Comparison of ENCODE assay signal across 1 cellular context in the genomic region with DNA sequence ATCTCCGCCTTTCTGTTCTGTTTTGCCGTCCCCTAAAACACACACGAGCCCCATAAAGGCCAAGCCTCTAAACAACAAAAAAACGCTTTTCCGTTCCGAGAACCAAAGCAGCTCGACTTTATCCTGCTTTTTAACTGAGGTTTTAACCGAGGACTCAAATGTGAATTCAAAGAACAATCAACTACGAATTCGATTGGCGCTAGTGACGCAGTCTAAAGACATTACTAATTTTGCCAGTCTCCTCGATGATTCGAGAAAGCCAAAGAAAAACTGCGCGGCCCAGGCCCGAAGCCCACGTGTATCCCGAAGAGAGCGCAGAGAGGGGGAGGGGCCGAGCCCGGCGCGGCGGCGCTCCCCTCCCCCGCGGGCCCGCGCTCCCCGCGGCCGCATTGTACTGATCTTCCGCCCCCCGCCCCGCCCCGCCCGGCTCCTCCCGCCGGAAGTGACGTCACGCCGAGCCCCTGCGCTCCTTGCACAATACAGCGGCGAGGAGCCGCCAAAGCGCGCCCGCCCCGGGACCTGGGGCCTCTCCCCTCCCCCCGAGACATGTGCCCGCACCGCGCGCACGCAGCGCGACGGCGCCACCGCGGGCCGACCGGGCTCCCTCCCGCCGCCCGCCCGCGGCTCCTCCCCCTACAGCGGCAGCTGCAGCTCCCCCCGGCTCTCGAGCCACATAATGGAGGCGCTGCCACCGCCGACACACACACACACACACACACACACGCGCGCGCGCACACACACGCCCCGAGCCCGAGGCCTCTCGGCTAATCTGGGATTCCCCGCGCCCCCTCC.
TF ChIP-seq lines count a peak whose summit lies in the region.

No MANE protein-coding gene starts in this region.

TF ChIP-seq in HEK293, 187 proteins besides CTCF, POLR2A, EP300 and RAD21 (continued from another document and continues in another):
- TF ChIP-seq, protein P1, sequence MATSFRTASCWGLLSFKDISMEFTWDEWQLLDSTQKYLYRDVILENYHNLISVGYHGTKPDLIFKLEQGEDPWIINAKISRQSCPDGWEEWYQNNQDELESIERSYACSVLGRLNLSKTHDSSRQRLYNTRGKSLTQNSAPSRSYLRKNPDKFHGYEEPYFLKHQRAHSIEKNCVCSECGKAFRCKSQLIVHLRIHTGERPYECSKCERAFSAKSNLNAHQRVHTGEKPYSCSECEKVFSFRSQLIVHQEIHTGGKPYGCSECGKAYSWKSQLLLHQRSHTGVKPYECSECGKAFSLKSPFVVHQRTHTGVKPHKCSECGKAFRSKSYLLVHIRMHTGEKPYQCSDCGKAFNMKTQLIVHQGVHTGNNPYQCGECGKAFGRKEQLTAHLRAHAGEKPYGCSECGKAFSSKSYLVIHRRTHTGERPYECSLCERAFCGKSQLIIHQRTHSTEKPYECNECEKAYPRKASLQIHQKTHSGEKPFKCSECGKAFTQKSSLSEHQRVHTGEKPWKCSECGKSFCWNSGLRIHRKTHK (tag by site-specific recombination; IDR thresholded peaks at IDR 0.05) = no peak
- TF ChIP-seq ZBTB20 (tag by site-specific recombination; IDR thresholded peaks at IDR 0.05) = no peak
- TF ChIP-seq FEZF1 (tag by site-specific recombination; IDR thresholded peaks at IDR 0.05) = peak; percentile 25; the same call in 1 of the 2 replicates
- TF ChIP-seq ZNF214 (tag by site-specific recombination; IDR thresholded peaks at IDR 0.05; ENCODE audit: borderline replicate concordance) = no peak
- TF ChIP-seq ZNF157 (tag by site-specific recombination; IDR thresholded peaks at IDR 0.05) = no peak
- TF ChIP-seq KLF8 (tag by site-specific recombination; IDR thresholded peaks at IDR 0.05) = peak; percentile 96
- TF ChIP-seq ZNF692 (tag by site-specific recombination; IDR thresholded peaks at IDR 0.05) = peak; percentile 96
- peak; percentile 77; the same call in 1 of the 2 replicates for TF ChIP-seq BCL11B (tag by site-specific recombination; IDR thresholded peaks at IDR 0.05; ENCODE audit: low read depth)
- peak; percentile 79 for TF ChIP-seq ZNF639 (tag by site-specific recombination; IDR thresholded peaks at IDR 0.05)
- TF ChIP-seq, protein P2, sequence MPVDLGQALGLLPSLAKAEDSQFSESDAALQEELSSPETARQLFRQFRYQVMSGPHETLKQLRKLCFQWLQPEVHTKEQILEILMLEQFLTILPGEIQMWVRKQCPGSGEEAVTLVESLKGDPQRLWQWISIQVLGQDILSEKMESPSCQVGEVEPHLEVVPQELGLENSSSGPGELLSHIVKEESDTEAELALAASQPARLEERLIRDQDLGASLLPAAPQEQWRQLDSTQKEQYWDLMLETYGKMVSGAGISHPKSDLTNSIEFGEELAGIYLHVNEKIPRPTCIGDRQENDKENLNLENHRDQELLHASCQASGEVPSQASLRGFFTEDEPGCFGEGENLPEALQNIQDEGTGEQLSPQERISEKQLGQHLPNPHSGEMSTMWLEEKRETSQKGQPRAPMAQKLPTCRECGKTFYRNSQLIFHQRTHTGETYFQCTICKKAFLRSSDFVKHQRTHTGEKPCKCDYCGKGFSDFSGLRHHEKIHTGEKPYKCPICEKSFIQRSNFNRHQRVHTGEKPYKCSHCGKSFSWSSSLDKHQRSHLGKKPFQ (tag by site-specific recombination; IDR thresholded peaks at IDR 0.05) = no peak
- TF ChIP-seq KLF10 (tag by site-specific recombination; IDR thresholded peaks at IDR 0.05) = peak; percentile 93
- TF ChIP-seq ZNF146 (tag by site-specific recombination; IDR thresholded peaks at IDR 0.05) = peak; percentile 32; the same call in 1 of the 2 replicates
- no peak for TF ChIP-seq ZNF416 (tag by site-specific recombination; IDR thresholded peaks at IDR 0.05)
- TF ChIP-seq ZNF701 (tag by site-specific recombination; IDR thresholded peaks at IDR 0.05) = no peak
- TF ChIP-seq BCL11A (tag by site-specific recombination; IDR thresholded peaks at IDR 0.05; ENCODE audit: low read depth) = peak; percentile 61; the same call in 1 of the 2 replicates
- no peak for TF ChIP-seq ZFP37 (tag by site-specific recombination; IDR thresholded peaks at IDR 0.05)
- peak; percentile 76 for TF ChIP-seq ZNF76 (tag by site-specific recombination; IDR thresholded peaks at IDR 0.05; ENCODE audit: borderline replicate concordance, low read depth)
- peak; percentile 82 for TF ChIP-seq SP7 (tag by site-specific recombination; IDR thresholded peaks at IDR 0.05)
- no peak for TF ChIP-seq ZNF23 (tag by site-specific recombination; IDR thresholded peaks at IDR 0.05; ENCODE audit: borderline replicate concordance)
- TF ChIP-seq, protein P3, sequence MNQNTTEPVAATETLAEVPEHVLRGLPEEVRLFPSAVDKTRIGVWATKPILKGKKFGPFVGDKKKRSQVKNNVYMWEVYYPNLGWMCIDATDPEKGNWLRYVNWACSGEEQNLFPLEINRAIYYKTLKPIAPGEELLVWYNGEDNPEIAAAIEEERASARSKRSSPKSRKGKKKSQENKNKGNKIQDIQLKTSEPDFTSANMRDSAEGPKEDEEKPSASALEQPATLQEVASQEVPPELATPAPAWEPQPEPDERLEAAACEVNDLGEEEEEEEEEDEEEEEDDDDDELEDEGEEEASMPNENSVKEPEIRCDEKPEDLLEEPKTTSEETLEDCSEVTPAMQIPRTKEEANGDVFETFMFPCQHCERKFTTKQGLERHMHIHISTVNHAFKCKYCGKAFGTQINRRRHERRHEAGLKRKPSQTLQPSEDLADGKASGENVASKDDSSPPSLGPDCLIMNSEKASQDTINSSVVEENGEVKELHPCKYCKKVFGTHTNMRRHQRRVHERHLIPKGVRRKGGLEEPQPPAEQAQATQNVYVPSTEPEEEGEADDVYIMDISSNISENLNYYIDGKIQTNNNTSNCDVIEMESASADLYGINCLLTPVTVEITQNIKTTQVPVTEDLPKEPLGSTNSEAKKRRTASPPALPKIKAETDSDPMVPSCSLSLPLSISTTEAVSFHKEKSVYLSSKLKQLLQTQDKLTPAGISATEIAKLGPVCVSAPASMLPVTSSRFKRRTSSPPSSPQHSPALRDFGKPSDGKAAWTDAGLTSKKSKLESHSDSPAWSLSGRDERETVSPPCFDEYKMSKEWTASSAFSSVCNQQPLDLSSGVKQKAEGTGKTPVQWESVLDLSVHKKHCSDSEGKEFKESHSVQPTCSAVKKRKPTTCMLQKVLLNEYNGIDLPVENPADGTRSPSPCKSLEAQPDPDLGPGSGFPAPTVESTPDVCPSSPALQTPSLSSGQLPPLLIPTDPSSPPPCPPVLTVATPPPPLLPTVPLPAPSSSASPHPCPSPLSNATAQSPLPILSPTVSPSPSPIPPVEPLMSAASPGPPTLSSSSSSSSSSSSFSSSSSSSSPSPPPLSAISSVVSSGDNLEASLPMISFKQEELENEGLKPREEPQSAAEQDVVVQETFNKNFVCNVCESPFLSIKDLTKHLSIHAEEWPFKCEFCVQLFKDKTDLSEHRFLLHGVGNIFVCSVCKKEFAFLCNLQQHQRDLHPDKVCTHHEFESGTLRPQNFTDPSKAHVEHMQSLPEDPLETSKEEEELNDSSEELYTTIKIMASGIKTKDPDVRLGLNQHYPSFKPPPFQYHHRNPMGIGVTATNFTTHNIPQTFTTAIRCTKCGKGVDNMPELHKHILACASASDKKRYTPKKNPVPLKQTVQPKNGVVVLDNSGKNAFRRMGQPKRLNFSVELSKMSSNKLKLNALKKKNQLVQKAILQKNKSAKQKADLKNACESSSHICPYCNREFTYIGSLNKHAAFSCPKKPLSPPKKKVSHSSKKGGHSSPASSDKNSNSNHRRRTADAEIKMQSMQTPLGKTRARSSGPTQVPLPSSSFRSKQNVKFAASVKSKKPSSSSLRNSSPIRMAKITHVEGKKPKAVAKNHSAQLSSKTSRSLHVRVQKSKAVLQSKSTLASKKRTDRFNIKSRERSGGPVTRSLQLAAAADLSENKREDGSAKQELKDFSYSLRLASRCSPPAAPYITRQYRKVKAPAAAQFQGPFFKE (tag by site-specific recombination; IDR thresholded peaks at IDR 0.05; ENCODE audit: borderline replicate concordance) = no peak
- no peak for TF ChIP-seq ZNF394 (tag by site-specific recombination; IDR thresholded peaks at IDR 0.05; ENCODE audit: borderline replicate concordance)
- TF ChIP-seq OSR2 (tag by site-specific recombination; IDR thresholded peaks at IDR 0.05) = peak; percentile 80
- no peak for TF ChIP-seq ZNF280D (tag by site-specific recombination; IDR thresholded peaks at IDR 0.05)
- no peak for TF ChIP-seq ZNF624 (tag by site-specific recombination; IDR thresholded peaks at IDR 0.05)
- TF ChIP-seq, protein P4, sequence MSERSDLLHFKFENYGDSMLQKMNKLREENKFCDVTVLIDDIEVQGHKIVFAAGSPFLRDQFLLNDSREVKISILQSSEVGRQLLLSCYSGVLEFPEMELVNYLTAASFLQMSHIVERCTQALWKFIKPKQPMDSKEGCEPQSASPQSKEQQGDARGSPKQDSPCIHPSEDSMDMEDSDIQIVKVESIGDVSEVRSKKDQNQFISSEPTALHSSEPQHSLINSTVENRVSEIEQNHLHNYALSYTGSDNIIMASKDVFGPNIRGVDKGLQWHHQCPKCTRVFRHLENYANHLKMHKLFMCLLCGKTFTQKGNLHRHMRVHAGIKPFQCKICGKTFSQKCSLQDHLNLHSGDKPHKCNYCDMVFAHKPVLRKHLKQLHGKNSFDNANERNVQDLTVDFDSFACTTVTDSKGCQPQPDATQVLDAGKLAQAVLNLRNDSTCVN (tag by site-specific recombination; optimal IDR thresholded peaks at IDR 0.05) = peak; percentile 97
- no peak; the same call in 1 of the 2 replicates for TF ChIP-seq KLF7 (tag by site-specific recombination; IDR thresholded peaks at IDR 0.05; ENCODE audit: borderline replicate concordance)
- TF ChIP-seq ZNF621 (tag by site-specific recombination; IDR thresholded peaks at IDR 0.05) = no peak
- TF ChIP-seq, protein P5, sequence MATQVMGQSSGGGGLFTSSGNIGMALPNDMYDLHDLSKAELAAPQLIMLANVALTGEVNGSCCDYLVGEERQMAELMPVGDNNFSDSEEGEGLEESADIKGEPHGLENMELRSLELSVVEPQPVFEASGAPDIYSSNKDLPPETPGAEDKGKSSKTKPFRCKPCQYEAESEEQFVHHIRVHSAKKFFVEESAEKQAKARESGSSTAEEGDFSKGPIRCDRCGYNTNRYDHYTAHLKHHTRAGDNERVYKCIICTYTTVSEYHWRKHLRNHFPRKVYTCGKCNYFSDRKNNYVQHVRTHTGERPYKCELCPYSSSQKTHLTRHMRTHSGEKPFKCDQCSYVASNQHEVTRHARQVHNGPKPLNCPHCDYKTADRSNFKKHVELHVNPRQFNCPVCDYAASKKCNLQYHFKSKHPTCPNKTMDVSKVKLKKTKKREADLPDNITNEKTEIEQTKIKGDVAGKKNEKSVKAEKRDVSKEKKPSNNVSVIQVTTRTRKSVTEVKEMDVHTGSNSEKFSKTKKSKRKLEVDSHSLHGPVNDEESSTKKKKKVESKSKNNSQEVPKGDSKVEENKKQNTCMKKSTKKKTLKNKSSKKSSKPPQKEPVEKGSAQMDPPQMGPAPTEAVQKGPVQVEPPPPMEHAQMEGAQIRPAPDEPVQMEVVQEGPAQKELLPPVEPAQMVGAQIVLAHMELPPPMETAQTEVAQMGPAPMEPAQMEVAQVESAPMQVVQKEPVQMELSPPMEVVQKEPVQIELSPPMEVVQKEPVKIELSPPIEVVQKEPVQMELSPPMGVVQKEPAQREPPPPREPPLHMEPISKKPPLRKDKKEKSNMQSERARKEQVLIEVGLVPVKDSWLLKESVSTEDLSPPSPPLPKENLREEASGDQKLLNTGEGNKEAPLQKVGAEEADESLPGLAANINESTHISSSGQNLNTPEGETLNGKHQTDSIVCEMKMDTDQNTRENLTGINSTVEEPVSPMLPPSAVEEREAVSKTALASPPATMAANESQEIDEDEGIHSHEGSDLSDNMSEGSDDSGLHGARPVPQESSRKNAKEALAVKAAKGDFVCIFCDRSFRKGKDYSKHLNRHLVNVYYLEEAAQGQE (tag by site-specific recombination; IDR thresholded peaks at IDR 0.05) = peak; percentile 33; the same call in 1 of the 2 replicates
